1 cellular context compared by ENCODE assay signal in genomic region chr13:99256283-99256682, GRCh38.
TF ChIP-seq lines count a peak whose summit lies in the region.

No MANE protein-coding gene starts in this region.

TF ChIP-seq in WTC11, 78 proteins besides CTCF, POLR2A, EP300 and RAD21 (continued from another document):
- TF ChIP-seq GRHL2 (CRISPR knock-in tag; IDR thresholded peaks at IDR 0.05; ENCODE audit: insufficient replicate concordance, severe bottlenecking), result no peak
- TF ChIP-seq ZSCAN18 (CRISPR knock-in tag; IDR thresholded peaks at IDR 0.05), result no peak
- TF ChIP-seq ZNF425 (CRISPR knock-in tag; conservative IDR thresholded peaks at IDR 0.05), result no peak
- TF ChIP-seq ZBTB21 (CRISPR knock-in tag; IDR thresholded peaks at IDR 0.05; ENCODE audit: borderline replicate concordance), result no peak
- no peak for TF ChIP-seq MYBL2 (CRISPR knock-in tag; IDR thresholded peaks at IDR 0.05)
- no peak for TF ChIP-seq PREB (CRISPR knock-in tag; IDR thresholded peaks at IDR 0.05; ENCODE audit: borderline replicate concordance)
- TF ChIP-seq STAT6 (CRISPR knock-in tag; conservative IDR thresholded peaks at IDR 0.05; ENCODE audit: low read depth), result no peak
- TF ChIP-seq TEAD1 (CRISPR knock-in tag; IDR thresholded peaks at IDR 0.05), result no peak
- no peak for TF ChIP-seq ZNF263 (CRISPR knock-in tag; IDR thresholded peaks at IDR 0.05; ENCODE audit: low read depth)
- TF ChIP-seq FOXJ3 (CRISPR knock-in tag; IDR thresholded peaks at IDR 0.05; ENCODE audit: borderline replicate concordance), result no peak
- TF ChIP-seq KAT7 (CRISPR knock-in tag; IDR thresholded peaks at IDR 0.05; ENCODE audit: borderline replicate concordance), result no peak
- no peak for TF ChIP-seq ZNF281 (CRISPR knock-in tag; IDR thresholded peaks at IDR 0.05)
